15 cellular contexts compared by ENCODE assay signal in genomic region chr9:35511453-35511852, GRCh38. TPM values are rescaled to one million over a fixed set of nuclear protein-coding genes. Genes with fewer than 3 reads are reported as not detected.
DNase-seq lines count a peak whose midpoint lies in the region; ATAC-seq and TF ChIP-seq lines count a peak whose summit lies in the region.
"Had no signal": no experiment of that assay in that cellular context is flagged by ENCODE, and none has a peak within 500 bp of the region (broad histone marks: within the 10 kb centered on the region; RNA-seq: fewer than 3 reads in every experiment).

No MANE protein-coding gene starts in this region.

- peak overlapping the region; percentile 32 for H3K27ac ChIP-seq in SJSA1
- H3K27ac ChIP-seq in esophagus squamous epithelium = peak overlapping the region; percentile 35 to 86 (median 77)
- peak overlapping the region; percentile 77 to 87 for H3K27ac ChIP-seq in tibial artery
- H3K27ac ChIP-seq: VCaP had no signal

- peaks cover 47% of the 10 kb centered on the region for H3K4me1 ChIP-seq in SJSA1 (replicated peaks)
- H3K4me1 ChIP-seq in esophagus squamous epithelium = peaks cover 0 to 51% (median 10%) of the 10 kb centered on the region in 3 donors
- peaks cover 0 to 99% (median 38%) of the 10 kb centered on the region in 4 donors for H3K4me1 ChIP-seq in tibial artery

- intact Hi-C loops in esophagus squamous epithelium (cut with DNase I) = no loop called here
- intact Hi-C loops in tibial artery (cut with DNase I; ENCODE audit: low total_unique reads) = no loop called here

- no peaks in the 10 kb centered on the region for H3K27me3 Mint-ChIP-seq in osteocyte (ENCODE audit: unreplicated experiment)

- ATAC-seq in GM21717 (IDR thresholded peaks at IDR 0.05; ENCODE audit: unreplicated experiment) = no peak
- ATAC-seq: activated naive CD8-positive, alpha-beta T cell treated with anti-CD3 and anti-CD28 coated beads, Interleukin-2, amount 50 U/mL, for 24 hours; CD8-positive, alpha-beta T cell had no signal

- WGBS in esophagus squamous epithelium, 2 donors = 33 to 56% methylated on average over 1 of the region's 1 CpG

- H3K4me3 ChIP-seq in SJSA1 (no peak overlapping the region), esophagus squamous epithelium (no peak overlapping the region), tibial artery (peak overlapping the region in 1 of 2 donors; percentile 7)

- H3K9me3 ChIP-seq in SJSA1 (replicated peaks) = 0 out of 2 replicates have a peak, but pooled peaks cover 3% of the 10 kb centered on the region
- no peaks in the 10 kb centered on the region for H3K9me3 ChIP-seq in esophagus squamous epithelium
- H3K9me3 ChIP-seq in tibial artery = no peaks in the 10 kb centered on the region

- peaks cover 16% of the 10 kb centered on the region for H3K36me3 Mint-ChIP-seq in osteocyte (ENCODE audit: unreplicated experiment)
- H3K36me3 Mint-ChIP-seq: CD8-positive, alpha-beta T cell had no signal

- peak overlapping the region; percentile 95 for H3K27ac Mint-ChIP-seq in osteocyte (ENCODE audit: unreplicated experiment)
- H3K27ac Mint-ChIP-seq: activated naive CD8-positive, alpha-beta T cell treated with anti-CD3 and anti-CD28 coated beads, Interleukin-2, amount 50 U/mL, for 24 hours; CD8-positive, alpha-beta T cell; endodermal cell had no signal

- H3K36me3 ChIP-seq in SJSA1 = peaks cover 4% of the 10 kb centered on the region; the same call in 1 of the 2 replicates
- H3K36me3 ChIP-seq in esophagus squamous epithelium = no peaks in the 10 kb centered on the region
- no peaks in the 10 kb centered on the region for H3K36me3 ChIP-seq in tibial artery

- H3K9me3 Mint-ChIP-seq in osteocyte (ENCODE audit: unreplicated experiment) = peaks cover 13% of the 10 kb centered on the region
- H3K9me3 Mint-ChIP-seq: activated naive CD8-positive, alpha-beta T cell treated with anti-CD3 and anti-CD28 coated beads, Interleukin-2, amount 50 U/mL, for 24 hours; CD8-positive, alpha-beta T cell; endodermal cell had no signal

- no peaks in the 10 kb centered on the region for H3K27me3 ChIP-seq in SJSA1 (replicated peaks)
- H3K27me3 ChIP-seq in esophagus squamous epithelium = no peaks in the 10 kb centered on the region
- H3K27me3 ChIP-seq in tibial artery = no peaks in the 10 kb centered on the region

- peaks cover 84% of the 10 kb centered on the region for H3K4me1 Mint-ChIP-seq in osteocyte (ENCODE audit: unreplicated experiment)
- H3K4me1 Mint-ChIP-seq: activated naive CD8-positive, alpha-beta T cell treated with anti-CD3 and anti-CD28 coated beads, Interleukin-2, amount 50 U/mL, for 24 hours had no signal

- peak overlapping the region; percentile 46 for H3K4me3 Mint-ChIP-seq in osteocyte (ENCODE audit: unreplicated experiment)
- H3K4me3 Mint-ChIP-seq: activated naive CD8-positive, alpha-beta T cell treated with anti-CD3 and anti-CD28 coated beads, Interleukin-2, amount 50 U/mL, for 24 hours; CD8-positive, alpha-beta T cell; endodermal cell had no signal

- TF ChIP-seq POLR2A in esophagus squamous epithelium (IDR thresholded peaks at IDR 0.05) = no peak

- TF ChIP-seq CTCF in esophagus squamous epithelium (IDR thresholded peaks at IDR 0.05) (no peak), osteocyte (IDR thresholded peaks at IDR 0.05) (no peak), tibial artery (IDR thresholded peaks at IDR 0.05) (no peak)

- no peak for DNase-seq in SJSA1 (ENCODE audit: low read depth in 1 of 2, low spot score in 2 of 2)
- no peak for DNase-seq in esophagus squamous epithelium (lab: John Stamatoyannopoulos, UW)
- DNase-seq in osteocyte (ENCODE audit: extremely low spot score, unreplicated experiment) = no peak
- no peak for DNase-seq in tibial artery
- no peak for DNase-seq in NCI-H226
- no peak for DNase-seq in NCI-H146 (lab: John Stamatoyannopoulos, UW)
- no peak for DNase-seq in DMS 273 (lab: John Stamatoyannopoulos, UW; ENCODE audit: unreplicated experiment)
- DNase-seq: activated naive CD8-positive, alpha-beta T cell treated with anti-CD3 and anti-CD28 coated beads, Interleukin-2, amount 50 U/mL, for 24 hours; CD8-positive, alpha-beta T cell; endodermal cell; MM.1S; NCI-H510A; stimulated activated CD4-positive, alpha-beta T cell treated with anti-CD3 and anti-CD28 coated beads, Interleukin-15, amount 100 ng/mL, for 24 hours had no signal

RNA-seq across cellular contexts. Expression of gene RUSC2, which starts 21.5 kb away (rescaled TPM):
- total RNA-seq in SJSA1 (2014; rRNA removed; shearing (Covaris generic)) = 22.1 and 24.0 TPM in 2 replicates
- 10 to 100 TPM in 1 of 4 donors, 1 to 10 TPM in 3; 5.1 to 16.0 (median 8.6) TPM for total RNA-seq in esophagus squamous epithelium
- 59.4 and 67.1 TPM in 2 replicates for total RNA-seq in osteocyte

Comparison
In these comparisons a context has a peak if more than half of its experiments do, and no peak if none do; other contexts are left out.
1. H3K27ac ChIP-seq: peak in every context shown above with its lines; median percentile 82 in tibial artery; 77 in esophagus squamous epithelium; 32 in SJSA1.